9 cellular contexts compared by ENCODE assay signal in the genomic region with DNA sequence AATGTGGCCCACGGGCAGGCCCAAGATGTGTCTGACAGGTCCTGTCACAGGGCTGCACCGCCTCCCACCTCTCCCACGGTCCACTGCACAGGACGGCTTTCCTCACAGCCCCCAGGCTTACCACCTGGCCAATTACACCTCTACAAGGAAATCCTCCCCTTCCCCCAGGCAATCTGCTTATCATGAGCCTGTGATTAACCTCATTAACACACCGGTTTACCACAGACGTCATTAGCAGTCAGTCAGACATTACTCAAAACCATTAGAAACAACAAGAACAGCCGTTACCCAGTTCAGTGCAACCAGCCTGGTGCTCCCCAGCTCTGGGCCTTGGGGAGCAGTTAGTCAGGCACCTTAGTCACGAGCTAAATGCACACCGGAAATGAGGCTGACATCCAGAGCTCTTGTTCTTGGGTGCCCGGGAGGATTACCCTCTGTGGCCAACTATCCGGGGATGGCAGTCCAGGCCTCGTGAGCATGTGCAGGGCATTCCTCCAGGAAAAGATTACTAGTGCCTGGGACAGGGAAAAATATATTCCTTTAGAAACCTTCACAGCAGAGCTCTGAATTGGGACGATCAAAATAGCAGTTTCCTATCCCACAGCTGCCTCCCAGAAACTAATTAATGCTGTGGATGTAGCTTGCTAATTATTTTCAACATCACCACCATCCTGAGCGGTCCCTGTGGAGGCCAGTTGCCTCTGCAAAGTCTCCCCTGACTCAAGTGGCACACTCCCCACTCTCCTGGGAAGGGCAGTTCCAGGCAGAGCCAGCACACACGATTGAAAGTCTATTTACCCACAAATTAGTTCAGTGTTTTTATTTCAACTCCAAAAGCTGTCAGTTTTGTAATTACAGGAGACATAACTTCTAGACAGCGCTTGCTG. TPM values are rescaled to one million over a fixed set of nuclear protein-coding genes. Genes with fewer than 3 reads are reported as not detected.
A peak's percentile ranks its signal among the peaks of the same experiment; 100 is the strongest.
DNase-seq lines count a peak whose midpoint lies in the region; ATAC-seq and TF ChIP-seq lines count a peak whose summit lies in the region.
"Had no signal": no experiment of that assay in that cellular context is flagged by ENCODE, and none has a peak within 500 bp of the region (broad histone marks: within the 10 kb centered on the region; RNA-seq: fewer than 3 reads in every experiment).

No MANE protein-coding gene starts in this region.

- no peaks in the 10 kb centered on the region for H3K9me2 ChIP-seq in DOHH2 (replicated peaks; ENCODE audit: control insufficient read depth, low read length)

- H3K4me2 ChIP-seq in DOHH2 (ENCODE audit: low read length), result peak overlapping the region; percentile 34

- DNase-seq in Jurkat, Clone E6-1 (ENCODE audit: low read depth, low spot score), result peak; percentile 19
- DNase-seq in activated CD8-positive, alpha-beta memory T cell treated with anti-CD3 and anti-CD28 coated beads, Interleukin-2, amount 50 U/mL, for 4 hours, result peak; percentile 56
- DNase-seq in AG08396 (ENCODE audit: low spot score) (no peak), head of caudate nucleus (no peak), GF-D8 (lab: John Stamatoyannopoulos, UW) (no peak)
- DNase-seq: cortex of kidney had no signal

- H3K36me3 ChIP-seq in DOHH2 (ENCODE audit: control insufficient read depth, low read length) (no peaks in the 10 kb centered on the region), muscle layer of duodenum (ENCODE audit: control insufficient read depth in 1 of 2, insufficient read depth in 2 of 2, low read length in 2 of 2) (no peaks in the 10 kb centered on the region)

- H3K27ac ChIP-seq in DOHH2 (ENCODE audit: low read depth, low read length), result no peak overlapping the region
- peak overlapping the region; percentile 5 for H3K27ac ChIP-seq in muscle layer of duodenum (ENCODE audit: low read length)

- H3K79me2 ChIP-seq in DOHH2 (ENCODE audit: control insufficient read depth, low read length), result no peaks in the 10 kb centered on the region

- no peak overlapping the region for H3K4me3 ChIP-seq in DOHH2 (ENCODE audit: low read length)
- no peak overlapping the region for H3K4me3 ChIP-seq in Jurkat, Clone E6-1 (ENCODE audit: low read length)
- H3K4me3 ChIP-seq in muscle layer of duodenum (ENCODE audit: low read depth in 1 of 2, low read length in 2 of 2), result no peak overlapping the region

- H3F3A ChIP-seq in DOHH2 (ENCODE audit: control insufficient read depth, insufficient read depth), result no peaks in the 10 kb centered on the region

- H4K20me1 ChIP-seq in DOHH2 (ENCODE audit: control insufficient read depth, insufficient read depth, low read depth, low read length), result no peaks in the 10 kb centered on the region

- ATAC-seq in HG03571 (IDR thresholded peaks at IDR 0.05; ENCODE audit: unreplicated experiment), result no peak

- TF ChIP-seq CTCF in DOHH2 (IDR thresholded peaks at IDR 0.05; ENCODE audit: low read depth, low read length, poor library complexity, severe bottlenecking), result no peak

- intact Hi-C loops in head of caudate nucleus (cut with DNase I), result no loop called here

- H3K4me1 ChIP-seq in DOHH2 (ENCODE audit: control insufficient read depth, low read length) (peaks cover 14% of the 10 kb centered on the region), muscle layer of duodenum (ENCODE audit: control insufficient read depth in 1 of 2, insufficient read depth in 2 of 2, low read length in 2 of 2) (peaks cover 0 to 6% of the 10 kb centered on the region in 2 donors)

- H3K27me3 ChIP-seq in DOHH2 (ENCODE audit: control insufficient read depth, low read length) (no peaks in the 10 kb centered on the region), muscle layer of duodenum (ENCODE audit: low read depth, low read length) (no peaks in the 10 kb centered on the region)

- H3K9me3 ChIP-seq in DOHH2 (ENCODE audit: control insufficient read depth, insufficient read depth, low read length) (no peaks in the 10 kb centered on the region), muscle layer of duodenum (ENCODE audit: control insufficient read depth in 1 of 2, low read length in 2 of 2) (no peaks in the 10 kb centered on the region)

RNA-seq across cellular contexts. Expression of gene PLCXD2, which starts 38.1 kb away (rescaled TPM):
- polyA plus RNA-seq in Jurkat, Clone E6-1 (2012; ENCODE audit: insufficient read depth, insufficient read length), result 1.6 TPM

Comparison
In these comparisons a context has a peak if more than half of its experiments do, and no peak if none do; other contexts are left out.
1. DNase-seq: peak in Jurkat, Clone E6-1 (single experiment) and activated CD8-positive, alpha-beta memory T cell treated with anti-CD3 and anti-CD28 coated beads, Interleukin-2, amount 50 U/mL, for 4 hours (single experiment); none in AG08396 (single experiment), head of caudate nucleus (0 of 42) and GF-D8 (single experiment).